1 cellular context compared by ENCODE assay signal in the genomic region with DNA sequence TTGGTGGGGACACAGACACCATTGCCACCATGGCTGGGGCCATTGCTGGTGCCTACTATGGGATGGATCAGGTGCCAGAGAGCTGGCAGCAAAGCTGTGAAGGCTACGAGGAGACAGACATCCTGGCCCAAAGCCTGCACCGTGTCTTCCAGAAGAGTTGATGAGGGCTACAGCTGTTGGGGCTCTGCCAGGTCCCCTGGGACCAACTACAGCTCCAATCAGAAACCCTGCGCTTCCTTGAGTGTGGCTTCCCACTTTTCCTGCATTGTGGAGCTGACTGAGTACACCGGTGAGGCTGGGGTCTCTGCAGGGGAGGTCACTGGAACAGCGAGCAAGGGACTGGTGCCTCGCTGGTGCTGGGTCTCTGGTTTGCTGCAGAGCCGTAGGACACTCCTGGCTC.
TF ChIP-seq lines count a peak whose summit lies in the region.

No MANE protein-coding gene starts in this region.

TF ChIP-seq in HEK293, 187 proteins besides CTCF, POLR2A, EP300 and RAD21 (continued from another document):
- TF ChIP-seq, protein P1, sequence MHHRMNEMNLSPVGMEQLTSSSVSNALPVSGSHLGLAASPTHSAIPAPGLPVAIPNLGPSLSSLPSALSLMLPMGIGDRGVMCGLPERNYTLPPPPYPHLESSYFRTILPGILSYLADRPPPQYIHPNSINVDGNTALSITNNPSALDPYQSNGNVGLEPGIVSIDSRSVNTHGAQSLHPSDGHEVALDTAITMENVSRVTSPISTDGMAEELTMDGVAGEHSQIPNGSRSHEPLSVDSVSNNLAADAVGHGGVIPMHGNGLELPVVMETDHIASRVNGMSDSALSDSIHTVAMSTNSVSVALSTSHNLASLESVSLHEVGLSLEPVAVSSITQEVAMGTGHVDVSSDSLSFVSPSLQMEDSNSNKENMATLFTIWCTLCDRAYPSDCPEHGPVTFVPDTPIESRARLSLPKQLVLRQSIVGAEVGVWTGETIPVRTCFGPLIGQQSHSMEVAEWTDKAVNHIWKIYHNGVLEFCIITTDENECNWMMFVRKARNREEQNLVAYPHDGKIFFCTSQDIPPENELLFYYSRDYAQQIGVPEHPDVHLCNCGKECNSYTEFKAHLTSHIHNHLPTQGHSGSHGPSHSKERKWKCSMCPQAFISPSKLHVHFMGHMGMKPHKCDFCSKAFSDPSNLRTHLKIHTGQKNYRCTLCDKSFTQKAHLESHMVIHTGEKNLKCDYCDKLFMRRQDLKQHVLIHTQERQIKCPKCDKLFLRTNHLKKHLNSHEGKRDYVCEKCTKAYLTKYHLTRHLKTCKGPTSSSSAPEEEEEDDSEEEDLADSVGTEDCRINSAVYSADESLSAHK (tag by site-specific recombination; IDR thresholded peaks at IDR 0.05): no peak
- peak; percentile 35; the same call in 1 of the 2 replicates for TF ChIP-seq ZNF341 (tag by site-specific recombination; IDR thresholded peaks at IDR 0.05; ENCODE audit: low read depth)
- TF ChIP-seq, protein P2, sequence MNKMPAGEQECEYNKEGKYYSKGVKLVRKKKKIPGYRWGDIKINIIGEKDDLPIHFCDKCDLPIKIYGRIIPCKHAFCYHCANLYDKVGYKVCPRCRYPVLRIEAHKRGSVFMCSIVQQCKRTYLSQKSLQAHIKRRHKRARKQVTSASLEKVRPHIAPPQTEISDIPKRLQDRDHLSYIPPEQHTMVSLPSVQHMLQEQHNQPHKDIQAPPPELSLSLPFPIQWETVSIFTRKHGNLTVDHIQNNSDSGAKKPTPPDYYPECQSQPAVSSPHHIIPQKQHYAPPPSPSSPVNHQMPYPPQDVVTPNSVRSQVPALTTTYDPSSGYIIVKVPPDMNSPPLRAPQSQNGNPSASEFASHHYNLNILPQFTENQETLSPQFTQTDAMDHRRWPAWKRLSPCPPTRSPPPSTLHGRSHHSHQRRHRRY (tag by site-specific recombination; IDR thresholded peaks at IDR 0.05): no peak
- TF ChIP-seq GLI4 (tag by site-specific recombination; IDR thresholded peaks at IDR 0.05): no peak
